ENCODE assay signal across 13 cellular contexts in genomic region chr6:42294759-42295158, GRCh38.
A peak's percentile ranks its signal among the peaks of the same experiment; 100 is the strongest.
DNase-seq lines count a peak whose midpoint lies in the region; ATAC-seq and TF ChIP-seq lines count a peak whose summit lies in the region.
"Had no signal": no experiment of that assay in that cellular context is flagged by ENCODE, and none has a peak within 500 bp of the region (broad histone marks: within the 10 kb centered on the region; RNA-seq: fewer than 3 reads in every experiment).

No MANE protein-coding gene starts in this region.

- H3K36me3 ChIP-seq in upper lobe of right lung (no peaks in the 10 kb centered on the region), body of pancreas (replicated peaks in 1 of 2; ENCODE audit: insufficient read depth in 1 of 2, low read depth in 2 of 2) (no peaks in the 10 kb centered on the region)

- peaks cover 3% of the 10 kb centered on the region for H3K9me3 Mint-ChIP-seq in activated naive CD8-positive, alpha-beta T cell (ENCODE audit: low read depth)
- no peaks in the 10 kb centered on the region for H3K9me3 Mint-ChIP-seq in activated naive CD8-positive, alpha-beta T cell treated with anti-CD3 and anti-CD28 coated beads for 36 hours
- no peaks in the 10 kb centered on the region for H3K9me3 Mint-ChIP-seq in T-cell
- H3K9me3 Mint-ChIP-seq: GM23338 had no signal

- H3K27ac ChIP-seq in upper lobe of right lung (no peak overlapping the region), body of pancreas (no peak overlapping the region)
- H3K27ac ChIP-seq: C4-2B, left ventricle myocardium inferior had no signal

- ATAC-seq in T-cell (replicated peaks in 1 of 4) (no peak), upper lobe of right lung (peak; percentile 19), Right ventricle myocardium inferior (no peak), body of pancreas (no peak)
- ATAC-seq: GM23338 had no signal

- H3K27me3 Mint-ChIP-seq in activated naive CD8-positive, alpha-beta T cell = no peaks in the 10 kb centered on the region
- H3K27me3 Mint-ChIP-seq in activated naive CD8-positive, alpha-beta T cell treated with anti-CD3 and anti-CD28 coated beads for 36 hours = no peaks in the 10 kb centered on the region
- H3K27me3 Mint-ChIP-seq in T-cell = no peaks in the 10 kb centered on the region

- TF ChIP-seq CTCF in fibroblast of villous mesenchyme (IDR thresholded peaks at IDR 0.05; ENCODE audit: insufficient read depth, low read depth, low read length) (no peak), upper lobe of right lung (IDR thresholded peaks at IDR 0.05) (no peak), body of pancreas (IDR thresholded peaks at IDR 0.05) (no peak)

- H3K4me3 ChIP-seq in fibroblast of villous mesenchyme (ENCODE audit: low read depth, low read length) (no peak overlapping the region), upper lobe of right lung (no peak overlapping the region), body of pancreas (no peak overlapping the region)
- H3K4me3 ChIP-seq: GM23338, left ventricle myocardium inferior had no signal

- peak overlapping the region; percentile 78 for H3K27ac Mint-ChIP-seq in activated naive CD8-positive, alpha-beta T cell
- H3K27ac Mint-ChIP-seq in activated naive CD8-positive, alpha-beta T cell treated with anti-CD3 and anti-CD28 coated beads for 36 hours = no peak overlapping the region
- H3K27ac Mint-ChIP-seq in T-cell = peak overlapping the region; percentile 83 to 89
- H3K27ac Mint-ChIP-seq: GM23338 had no signal

- H3K4me1 Mint-ChIP-seq in activated naive CD8-positive, alpha-beta T cell (ENCODE audit: low read depth) = peaks cover 53% of the 10 kb centered on the region
- peaks cover 43% of the 10 kb centered on the region for H3K4me1 Mint-ChIP-seq in activated naive CD8-positive, alpha-beta T cell treated with anti-CD3 and anti-CD28 coated beads for 36 hours
- peaks cover 54 to 70% (median 62%) of the 10 kb centered on the region in 3 donors for H3K4me1 Mint-ChIP-seq in T-cell
- H3K4me1 Mint-ChIP-seq: GM23338 had no signal

- POLR2A ChIA-PET in T-cell (lab: Charles Lee) = no interaction called here

- H3K9me3 ChIP-seq in upper lobe of right lung (no peaks in the 10 kb centered on the region), body of pancreas (no peaks in the 10 kb centered on the region)
- H3K9me3 ChIP-seq: left ventricle myocardium inferior had no signal

- no peak for DNase-seq in activated naive CD8-positive, alpha-beta T cell treated with anti-CD3 and anti-CD28 coated beads for 36 hours
- no peak for DNase-seq in T-cell
- peak; percentile 64 for DNase-seq in fibroblast of villous mesenchyme (ENCODE audit: low read depth)
- no peak for DNase-seq in upper lobe of right lung
- no peak for DNase-seq in Right ventricle myocardium inferior (ENCODE audit: missing footprints)
- no peak for DNase-seq in body of pancreas
- no peak for DNase-seq in OCI-M2 (lab: John Stamatoyannopoulos, UW; ENCODE audit: unreplicated experiment)
- DNase-seq: activated CD4-positive, alpha-beta T cell treated with anti-CD3 and anti-CD28 coated beads, Interleukin-2, amount 50 U/mL, for 4 hours; left ventricle myocardium inferior; NCI-H748 treated with DMSO at 0.1 percent for 48 hours had no signal

- peak overlapping the region; percentile 56 for H3K4me3 Mint-ChIP-seq in activated naive CD8-positive, alpha-beta T cell
- H3K4me3 Mint-ChIP-seq in activated naive CD8-positive, alpha-beta T cell treated with anti-CD3 and anti-CD28 coated beads for 36 hours = no peak overlapping the region
- peak overlapping the region in 2 of 3 donors; percentile 5 to 58 for H3K4me3 Mint-ChIP-seq in T-cell
- H3K4me3 Mint-ChIP-seq: GM23338 had no signal

- H3K36me3 Mint-ChIP-seq in activated naive CD8-positive, alpha-beta T cell = peaks cover 22% of the 10 kb centered on the region
- H3K36me3 Mint-ChIP-seq in activated naive CD8-positive, alpha-beta T cell treated with anti-CD3 and anti-CD28 coated beads for 36 hours = peaks cover 19% of the 10 kb centered on the region
- H3K36me3 Mint-ChIP-seq in T-cell = peaks cover 40% of the 10 kb centered on the region

- intact Hi-C loops in upper lobe of right lung (cut with DNase I) (no loop called here), Right ventricle myocardium inferior (cut with DNase I) (no loop called here), body of pancreas (cut with DNase I) (no loop called here)

- TF ChIP-seq POLR2A in body of pancreas (IDR thresholded peaks at IDR 0.05) = no peak

- 69 to 72% methylated on average over 2 to 3 of the region's 3 CpGs for WGBS in body of pancreas, 2 donors

- H3K4me1 ChIP-seq in upper lobe of right lung (peaks cover 3% of the 10 kb centered on the region), body of pancreas (no peaks in the 10 kb centered on the region)

- CTCF ChIA-PET in T-cell (lab: Charles Lee) = interaction anchor here in 1 of 2 donors (0.7 kb wide), 1 partner anchor 24 kb away, joined by 8 read pairs; no protein-coding TSS in a partner anchor

- H3K27me3 ChIP-seq in upper lobe of right lung (no peaks in the 10 kb centered on the region), body of pancreas (no peaks in the 10 kb centered on the region)
